In genomic region chr10:519716-520401, GRCh38 we compare ENCODE assay signal across 17 cellular contexts.
A peak's percentile ranks its signal among the peaks of the same experiment; 100 is the strongest.
DNase-seq lines count a peak whose midpoint lies in the region; ATAC-seq, FAIRE-seq and TF ChIP-seq lines count a peak whose summit lies in the region.
"Had no signal": no experiment of that assay in that cellular context is flagged by ENCODE, and none has a peak within 500 bp of the region (broad histone marks: within the 10 kb centered on the region; RNA-seq: fewer than 3 reads in every experiment).

No MANE protein-coding gene starts in this region.

- no peak overlapping the region for H3K4me3 Mint-ChIP-seq in type B pancreatic cell
- H3K4me3 Mint-ChIP-seq: B cell; CD8-positive, alpha-beta memory T cell had no signal

- no peaks in the 10 kb centered on the region for H3K36me3 Mint-ChIP-seq in type B pancreatic cell

- TF ChIP-seq CTCF in HEK293 (tag by site-specific recombination; IDR thresholded peaks at IDR 0.05) (no peak), keratinocyte (optimal IDR thresholded peaks at IDR 0.05 in 1 of 3, IDR thresholded peaks at IDR 0.05 in 1 of 3, conservative IDR thresholded peaks at IDR 0.05 in 1 of 3; ENCODE audit: extremely low read depth in 1 of 3, insufficient read depth in 2 of 3, low read length in 3 of 3) (no peak), smooth muscle cell (IDR thresholded peaks at IDR 0.05; ENCODE audit: borderline replicate concordance, insufficient read depth, poor library complexity, severe bottlenecking) (no peak), type B pancreatic cell (conservative IDR thresholded peaks at IDR 0.05) (no peak)

- WGBS in smooth muscle cell (ENCODE audit: low lambda C conversion rate): 89% methylated on average over 25 of the region's 25 CpGs

- no peak overlapping the region for H3K9ac ChIP-seq in keratinocyte (ENCODE audit: control insufficient read depth, extremely low read depth, insufficient read depth, low read length)
- H3K9ac ChIP-seq in smooth muscle cell (ENCODE audit: low read depth): no peak overlapping the region

- CTCF ChIA-PET in HEK293 (lab: Yijun Ruan, JAX): no interaction called here

- H3K4me3 ChIP-seq in HEK293 (ENCODE audit: low read depth, low read length) (no peak overlapping the region), keratinocyte (ENCODE audit: control insufficient read depth in 2 of 3, extremely low read depth in 1 of 3, insufficient read depth in 2 of 3, low read depth in 1 of 3, low read length in 3 of 3) (no peak overlapping the region), smooth muscle cell (no peak overlapping the region)
- H3K4me3 ChIP-seq: PC-9, SK-N-MC had no signal

- POLR2A ChIA-PET in HEK293 (lab: Yijun Ruan, JAX): no interaction called here

- dilution Hi-C loops in keratinocyte (cut with MboI; ENCODE audit: extremely low pct_ligation_motif_present, low sequenced_read_pairs): no loop called here

- H2AFZ ChIP-seq in keratinocyte (ENCODE audit: control insufficient read depth, low read length) (no peak overlapping the region), smooth muscle cell (ENCODE audit: low read depth) (no peak overlapping the region)
- H2AFZ ChIP-seq: PC-9 had no signal

- H3K4me1 ChIP-seq in HEK293 (ENCODE audit: control insufficient read depth, insufficient read depth, low read length): no peaks in the 10 kb centered on the region
- H3K4me1 ChIP-seq in keratinocyte (ENCODE audit: control insufficient read depth, extremely low read depth, insufficient read depth, low read length): peaks cover 13% of the 10 kb centered on the region
- peaks cover 19% of the 10 kb centered on the region for H3K4me1 ChIP-seq in smooth muscle cell (ENCODE audit: low read depth)

- no peak overlapping the region; the same call in 1 of the 2 replicates for H3K27ac ChIP-seq in HEK293 (ENCODE audit: extremely low read depth, low read depth, low read length)
- H3K27ac ChIP-seq in keratinocyte (ENCODE audit: control insufficient read depth, insufficient read depth, low read length): no peak overlapping the region
- no peak overlapping the region for H3K27ac ChIP-seq in smooth muscle cell (ENCODE audit: low read depth)
- H3K27ac ChIP-seq: PC-9, SK-N-MC had no signal

- H3K36me3 ChIP-seq in HEK293 (ENCODE audit: control insufficient read depth in 2 of 2, insufficient read depth in 1 of 2, low read length in 2 of 2) (no peaks in the 10 kb centered on the region), keratinocyte (ENCODE audit: control insufficient read depth in 2 of 2, extremely low read depth in 1 of 2, insufficient read depth in 2 of 2, low read length in 2 of 2) (no peaks in the 10 kb centered on the region), smooth muscle cell (ENCODE audit: low read depth) (no peaks in the 10 kb centered on the region)

- no peaks in the 10 kb centered on the region for H3K27me3 Mint-ChIP-seq in type B pancreatic cell

- H3K4me1 Mint-ChIP-seq in type B pancreatic cell (ENCODE audit: unreplicated experiment): peaks cover 56% of the 10 kb centered on the region

- FAIRE-seq in keratinocyte (lab: Jason Lieb, UNC): no peak

- no peaks in the 10 kb centered on the region for H3F3A ChIP-seq in smooth muscle cell (ENCODE audit: low read depth)

- no peaks in the 10 kb centered on the region for H3K9me1 ChIP-seq in keratinocyte (ENCODE audit: control insufficient read depth, extremely low read depth, insufficient read depth, low read length)

- H3K79me2 ChIP-seq in keratinocyte (ENCODE audit: control insufficient read depth, insufficient read depth, low read length): no peaks in the 10 kb centered on the region
- H3K79me2 ChIP-seq in smooth muscle cell (ENCODE audit: low read depth): peaks cover 25% of the 10 kb centered on the region

- H3K4me2 ChIP-seq in keratinocyte (ENCODE audit: control insufficient read depth, extremely low read depth, insufficient read depth, low read depth, low read length): peak overlapping the region; percentile 38
- peak overlapping the region; percentile 29 for H3K4me2 ChIP-seq in smooth muscle cell
- H3K4me2 ChIP-seq: PC-9 had no signal

- no peaks in the 10 kb centered on the region for H3K27me3 ChIP-seq in keratinocyte (ENCODE audit: control insufficient read depth, extremely low read depth, insufficient read depth, low read length)
- H3K27me3 ChIP-seq in smooth muscle cell (ENCODE audit: low read depth): no peaks in the 10 kb centered on the region

- H3K27ac Mint-ChIP-seq in type B pancreatic cell: no peak overlapping the region
- H3K27ac Mint-ChIP-seq: B cell had no signal

- H3K9me3 ChIP-seq in HEK293 (ENCODE audit: control insufficient read depth, insufficient read depth, low read depth, low read length): no peaks in the 10 kb centered on the region
- no peaks in the 10 kb centered on the region for H3K9me3 ChIP-seq in keratinocyte (ENCODE audit: control insufficient read depth, low read depth, low read length)
- H3K9me3 ChIP-seq in smooth muscle cell (replicated peaks; ENCODE audit: low read depth): no peaks in the 10 kb centered on the region

- H3K9me3 Mint-ChIP-seq in type B pancreatic cell: no peaks in the 10 kb centered on the region
- H3K9me3 Mint-ChIP-seq: CD8-positive, alpha-beta memory T cell had no signal

- ATAC-seq in HG02798 (IDR thresholded peaks at IDR 0.05; ENCODE audit: poor library complexity, unreplicated experiment) (no peak), GM18517 (IDR thresholded peaks at IDR 0.05; ENCODE audit: unreplicated experiment) (no peak)
- ATAC-seq: Right ventricle myocardium inferior had no signal

- peak; percentile 71 for DNase-seq in NCI-H510A treated with DMSO at 0.1 percent for 48 hours (lab: John Stamatoyannopoulos, UW)
- no peak for DNase-seq in keratinocyte (ENCODE audit: low read depth, low spot score)
- DNase-seq in smooth muscle cell (lab: John Stamatoyannopoulos, UW; ENCODE audit: unreplicated experiment): no peak
- DNase-seq in type B pancreatic cell (ENCODE audit: extremely low spot score, unreplicated experiment): no peak
- DNase-seq: CD8-positive, alpha-beta memory T cell; GOT3; KG1; NCI-H1105; NCI-H1694 treated with DMSO at 0.1 percent for 48 hours; NCI-H2227 treated with DMSO at 0.1 percent for 48 hours; PC-9 had no signal

- H4K20me1 ChIP-seq in keratinocyte (ENCODE audit: control insufficient read depth, extremely low read depth, insufficient read depth, low read length) (peaks cover 3% of the 10 kb centered on the region), smooth muscle cell (ENCODE audit: low read depth) (peaks cover 93% of the 10 kb centered on the region)

TF ChIP-seq in HEK293, 187 proteins besides CTCF, POLR2A, EP300 and RAD21:
- TF ChIP-seq SCRT1 (tag by site-specific recombination; IDR thresholded peaks at IDR 0.05; ENCODE audit: borderline replicate concordance) (no peak), SCRT2 (tag by site-specific recombination; IDR thresholded peaks at IDR 0.05) (peak; percentile 71)
